Comparison of ENCODE assay signal across 24 cellular contexts in genomic region chr22:49162841-49163240, GRCh38.
"Had no signal": no experiment of that assay in that cellular context is flagged by ENCODE, and none has a peak within 500 bp of the region (broad histone marks: within the 10 kb centered on the region; RNA-seq: fewer than 3 reads in every experiment).

No MANE protein-coding gene starts in this region.

- DNase-seq: effector CD8-positive, alpha-beta T cell; effector memory CD8-positive, alpha-beta T cell; endodermal cell; erythroblast; esophagus squamous epithelium; foreskin fibroblast; foreskin melanocyte; gastrocnemius medialis; glutamatergic neuron; head of caudate nucleus; heart right ventricle; hippocampal formation; left cardiac atrium; left ventricle myocardium superior; lower lobe of right lung; mesenchymal stem cell; mucosa of descending colon had no signal

- H3K36me3 ChIP-seq: esophagus squamous epithelium, gastrocnemius medialis, heart right ventricle, left lung, lower lobe of right lung had no signal

- H3K9me3 ChIP-seq: esophagus squamous epithelium, gastrocnemius medialis, lower lobe of right lung, mucosa of descending colon had no signal

- FAIRE-seq: colon, endometrium, islet of Langerhans, keratinocyte had no signal

- H3K27me3 ChIP-seq: gastrocnemius medialis had no signal

- H3K4me3 ChIP-seq: coronary artery, esophagus squamous epithelium, gastrocnemius medialis, heart right ventricle, left lung, lower lobe of right lung, mucosa of descending colon had no signal

- H3K4me1 ChIP-seq: esophagus squamous epithelium, gastrocnemius medialis, heart right ventricle, left lung, lower lobe of right lung had no signal

- H3K27ac ChIP-seq: coronary artery, epithelial cell of prostate, esophagus squamous epithelium, gastrocnemius medialis, heart right ventricle, left lung, lower lobe of right lung had no signal
